Comparison of ENCODE assay signal across 8 cellular contexts in the genomic region with DNA sequence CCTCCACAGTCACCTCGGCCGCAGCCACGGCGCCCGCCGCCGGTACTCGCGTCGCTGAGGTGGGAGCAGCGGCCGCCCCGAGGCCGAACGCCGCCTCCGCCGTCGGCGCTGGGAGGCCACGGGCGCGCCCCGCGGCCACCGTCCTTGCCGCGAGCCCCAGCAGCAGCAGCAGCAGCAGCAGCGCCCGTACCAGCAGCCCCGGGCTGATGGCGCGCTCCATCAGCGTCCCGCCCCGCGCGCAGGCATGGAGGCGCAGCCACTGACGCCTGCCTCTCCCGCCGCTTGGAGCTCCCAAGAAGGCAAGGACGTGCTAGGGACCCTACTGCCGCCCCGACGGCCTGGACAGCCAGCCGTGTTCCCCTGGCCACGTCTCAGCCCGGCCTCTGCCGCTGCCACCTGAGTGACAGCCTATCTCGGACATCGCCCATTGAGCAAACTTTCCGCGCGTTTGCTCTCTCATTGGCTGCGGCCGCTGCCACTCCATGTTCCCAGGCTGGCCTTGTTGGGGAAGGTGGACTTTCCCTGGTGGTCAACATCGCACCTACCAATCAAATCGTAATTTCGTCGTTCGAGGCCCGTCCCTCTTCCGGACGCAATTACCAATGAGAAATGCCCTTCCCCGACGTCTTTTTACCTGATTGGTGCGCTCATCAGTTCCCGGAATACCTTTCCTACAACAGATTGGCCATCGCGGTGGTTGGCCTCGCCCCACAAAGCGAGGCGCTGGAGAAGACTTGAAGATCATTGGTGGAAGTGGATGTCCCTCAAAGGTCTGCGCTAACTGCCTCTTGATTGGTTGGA. TPM values are rescaled to one million over a fixed set of nuclear protein-coding genes. Genes with fewer than 3 reads are reported as not detected.
DNase-seq lines count a peak whose midpoint lies in the region; ATAC-seq, FAIRE-seq and TF ChIP-seq lines count a peak whose summit lies in the region.

A gene (minus strand): TSS at position 410 of the 801 bp plus-strand sequence. CDS start 190 bp downstream, at position 220.

- H3K4me1 Mint-ChIP-seq in activated naive CD8-positive, alpha-beta T cell treated with anti-CD3 and anti-CD28 coated beads, Interleukin-2, amount 50 U/mL, for 24 hours = peaks cover 27% of the 10 kb centered on the region

- H3K27me3 Mint-ChIP-seq in activated naive CD8-positive, alpha-beta T cell treated with anti-CD3 and anti-CD28 coated beads, Interleukin-2, amount 50 U/mL, for 24 hours = no peaks in the 10 kb centered on the region

- H3K36me3 Mint-ChIP-seq in activated naive CD8-positive, alpha-beta T cell treated with anti-CD3 and anti-CD28 coated beads, Interleukin-2, amount 50 U/mL, for 24 hours (ENCODE audit: low read depth) = peaks cover 2% of the 10 kb centered on the region

- intact Hi-C loops in Right ventricle myocardium superior (cut with DNase I) = no loop called here
- intact Hi-C loops in pancreas (cut with DNase I) = no loop called here
- intact Hi-C loops in tibial artery (cut with DNase I; ENCODE audit: low total_unique reads) = loop anchor here (2.0 kb wide), 1 partner anchor 64 kb away; a partner anchor contains a TSS

- H3K36me3 ChIP-seq in pancreas (no peaks in the 10 kb centered on the region), tibial artery (no peaks in the 10 kb centered on the region)

- no peaks in the 10 kb centered on the region for H3K9me3 Mint-ChIP-seq in activated naive CD8-positive, alpha-beta T cell treated with anti-CD3 and anti-CD28 coated beads, Interleukin-2, amount 50 U/mL, for 24 hours

- no peak for TF ChIP-seq CTCF in GM12865 (IDR thresholded peaks at IDR 0.05; ENCODE audit: insufficient read depth, low read depth, low read length, missing control alignments)
- peak in 2 of 4 donors; percentile 17 to 18 for TF ChIP-seq CTCF in pancreas (IDR thresholded peaks at IDR 0.05)
- TF ChIP-seq CTCF in tibial artery (IDR thresholded peaks at IDR 0.05) = peak; percentile 12 to 64

- peaks cover 0 to 29% (median 10%) of the 10 kb centered on the region in 3 donors for H3K4me1 ChIP-seq in pancreas
- peaks cover 0 to 35% (median 17%) of the 10 kb centered on the region in 4 donors for H3K4me1 ChIP-seq in tibial artery

- peak within 1 kb of the TSS; percentile 93 for H3K4me3 Mint-ChIP-seq in activated naive CD8-positive, alpha-beta T cell treated with anti-CD3 and anti-CD28 coated beads, Interleukin-2, amount 50 U/mL, for 24 hours

- H3K27me3 ChIP-seq in pancreas (no peaks in the 10 kb centered on the region), tibial artery (no peaks in the 10 kb centered on the region)

- H3K4me3 ChIP-seq in GM12865 (ENCODE audit: low read depth, low read length) (peak within 1 kb of the TSS; percentile 98), pancreas (peak within 1 kb of the TSS; percentile 73 to 96 (median 94)), tibial artery (peak within 1 kb of the TSS; percentile 71 to 74)

- peak; percentile 98 for FAIRE-seq in pancreas (lab: Jason Lieb, UNC)

- peak; percentile 100 for DNase-seq in GM12865 (ENCODE audit: low read depth)
- DNase-seq in NCI-H1417 treated with DMSO at 0.1 percent for 48 hours (lab: John Stamatoyannopoulos, UW) = peak; percentile 95
- DNase-seq in SW480 (ENCODE audit: low spot score) = peak; percentile 100
- DNase-seq in activated naive CD8-positive, alpha-beta T cell treated with anti-CD3 and anti-CD28 coated beads, Interleukin-2, amount 50 U/mL, for 24 hours = peak; percentile 93
- peak; percentile 99 for DNase-seq in Right ventricle myocardium superior
- peak; percentile 96 to 99 (median 98) for DNase-seq in pancreas
- peak; percentile 98 to 100 for DNase-seq in tibial artery

- peak within 1 kb of the TSS; percentile 97 to 100 (median 98) for H3K27ac ChIP-seq in pancreas
- peak within 1 kb of the TSS; percentile 94 for H3K27ac ChIP-seq in tibial artery

- WGBS in pancreas, 2 donors = 0% methylated on average over 72 to 75 of the region's 75 CpGs

- ATAC-seq in HG02763 (IDR thresholded peaks at IDR 0.05; ENCODE audit: unreplicated experiment) (peak; percentile 86), Right ventricle myocardium superior (ENCODE audit: poor library complexity) (peak; percentile 94), pancreas (peak; percentile 79 to 91 (median 86))
- ATAC-seq in activated naive CD8-positive, alpha-beta T cell treated with anti-CD3 and anti-CD28 coated beads, Interleukin-2, amount 50 U/mL, for 24 hours = peak; percentile 92

- H3K27ac Mint-ChIP-seq in activated naive CD8-positive, alpha-beta T cell treated with anti-CD3 and anti-CD28 coated beads, Interleukin-2, amount 50 U/mL, for 24 hours = peak within 1 kb of the TSS; percentile 89

- H3K9me3 ChIP-seq in pancreas (no peaks in the 10 kb centered on the region), tibial artery (no peaks in the 10 kb centered on the region)

RNA-seq across cellular contexts. Expression of the gene that starts here (rescaled TPM):
- total RNA-seq in Right ventricle myocardium superior = 4.7 TPM
- 10 to 100 TPM; 22.9 to 58.4 (median 29.3) TPM for total RNA-seq in pancreas
- 10 to 100 TPM in 1 of 2 donors, 1 to 10 TPM in 1; 6.2 to 21.6 TPM for polyA plus RNA-seq in pancreas

Comparison
In these comparisons a context has a peak if more than half of its experiments do, and no peak if none do; other contexts are left out.
1. Peak in every context shown above with its lines: DNase-seq, ATAC-seq, H3K4me3 ChIP-seq and H3K27ac ChIP-seq.